ENCODE assay signal across 19 cellular contexts in the genomic region with DNA sequence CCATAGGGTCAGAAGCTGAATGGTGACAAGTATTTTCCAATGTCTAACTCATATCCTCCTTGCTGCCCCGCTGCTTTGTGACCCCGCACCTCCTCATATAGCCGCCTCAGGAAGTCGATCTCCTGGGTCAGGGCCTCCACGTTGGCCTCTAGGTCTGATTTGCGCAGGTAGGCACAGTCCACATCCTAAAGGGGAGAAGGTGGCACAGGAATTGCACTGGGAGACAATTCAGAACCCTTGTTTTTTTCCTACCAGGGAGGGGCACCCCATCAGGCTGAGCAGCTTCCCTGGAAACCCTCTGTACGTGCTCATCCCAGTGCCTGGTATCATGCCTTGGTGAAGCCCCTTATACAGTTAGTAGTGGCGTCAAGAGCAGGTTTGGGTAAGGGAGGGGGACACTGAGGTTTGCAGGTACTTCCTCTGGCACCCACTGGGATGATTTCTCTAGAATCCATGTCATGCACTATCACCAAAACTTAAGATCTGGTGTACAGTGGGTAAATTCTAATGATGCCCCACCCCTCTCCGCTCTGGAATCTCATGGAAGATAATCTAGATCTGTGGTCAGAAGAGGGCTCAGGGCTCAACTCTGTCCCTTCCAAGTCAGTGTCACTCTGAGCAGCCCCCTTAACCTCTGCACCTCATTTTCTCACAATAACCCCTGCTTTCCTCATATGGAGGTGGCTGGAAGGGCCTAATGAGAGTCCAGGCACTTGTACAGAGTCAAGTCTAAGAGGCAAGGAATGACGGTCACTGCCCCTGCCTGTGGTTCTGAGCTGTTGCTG. TPM values are rescaled to one million over a fixed set of nuclear protein-coding genes. Genes with fewer than 3 reads are reported as not detected.
DNase-seq lines count a peak whose midpoint lies in the region; TF ChIP-seq lines count a peak whose summit lies in the region.
"Had no signal": no experiment of that assay in that cellular context is flagged by ENCODE, and none has a peak within 500 bp of the region (broad histone marks: within the 10 kb centered on the region; RNA-seq: fewer than 3 reads in every experiment).

No MANE protein-coding gene starts in this region.

- peaks cover 91% of the 10 kb centered on the region for H3K36me3 Mint-ChIP-seq in Calu3 (ENCODE audit: insufficient read depth, unreplicated experiment)

- BruUV-seq in Calu3 (replicated peaks; lab: Mats Ljungman, UMichigan): no TSS peak
- no TSS peak for BruUV-seq in mammary epithelial cell (replicated peaks; lab: Mats Ljungman, UMichigan)

- no peak overlapping the region for H3K27ac ChIP-seq in mammary epithelial cell (ENCODE audit: insufficient read depth, low read depth, low read length)
- H3K27ac ChIP-seq: C4-2B, GM23248, SK-N-MC had no signal

- peaks cover 22% of the 10 kb centered on the region for H3K4me1 Mint-ChIP-seq in Calu3 (ENCODE audit: low read depth, unreplicated experiment)

- no peak overlapping the region for H2AFZ ChIP-seq in mammary epithelial cell (ENCODE audit: low read depth, low read length)
- H2AFZ ChIP-seq: GM23248 had no signal

- CTCF ChIA-PET in Calu3 (lab: Charles Lee) (interaction anchor here (0.7 to 1.4 kb wide), 2 partner anchors 17 to 74 kb away, joined by 3 read pairs; no protein-coding TSS in a partner anchor), mammary epithelial cell (lab: Charles Lee; ENCODE audit: low non-redundant PET) (no interaction called here)

- H3K4me2 ChIP-seq in mammary epithelial cell (ENCODE audit: insufficient read depth, low read depth, low read length): no peak overlapping the region

- TF ChIP-seq CTCF in Calu3 (IDR thresholded peaks at IDR 0.05; ENCODE audit: unreplicated experiment) (no peak), mammary epithelial cell (conservative IDR thresholded peaks at IDR 0.05 in 1 of 2, IDR thresholded peaks at IDR 0.05 in 1 of 2; ENCODE audit: extremely low read depth in 1 of 2, insufficient read depth in 1 of 2, low read depth in 1 of 2, low read length in 2 of 2) (no peak)

- in situ Hi-C loops in mammary epithelial cell (cut with MboI; ENCODE audit: low sequenced_read_pairs in 2 of 2): loop anchor here in 1 of 2 donors (5.0 kb wide), 1 partner anchor 73 kb away; no protein-coding TSS in a partner anchor

- intact Hi-C loops in Calu3 (cut with micrococcal nuclease; ENCODE audit: unreplicated experiment): no loop called here
- intact Hi-C loops in mammary epithelial cell (cut with micrococcal nuclease): no loop called here
- intact Hi-C loops in posterior vena cava (cut with DNase I): no loop called here

- H3K79me2 ChIP-seq in mammary epithelial cell (ENCODE audit: insufficient read depth, low read length): no peaks in the 10 kb centered on the region

- no peaks in the 10 kb centered on the region for H3K4me1 ChIP-seq in mammary epithelial cell (ENCODE audit: insufficient read depth, low read length)

- no peaks in the 10 kb centered on the region for H3K9me3 Mint-ChIP-seq in Calu3 (ENCODE audit: low read depth, unreplicated experiment)

- 91% methylated on average over 9 of the region's 10 CpGs for WGBS in mammary epithelial cell (ENCODE audit: low coverage, missing lambda C conversion rate)

- peak overlapping the region; percentile 96 for H3K27ac Mint-ChIP-seq in Calu3 (ENCODE audit: unreplicated experiment)

- H3K9ac ChIP-seq in mammary epithelial cell (ENCODE audit: insufficient read depth, low read length): no peak overlapping the region
- H3K9ac ChIP-seq: GM23248 had no signal

- dilution Hi-C loops in mammary epithelial cell (cut with HindIII; ENCODE audit: low sequenced_read_pairs): no loop called here

- H3K36me3 ChIP-seq in H7 (replicated peaks; ENCODE audit: control insufficient read depth, insufficient read depth, low read length) (no peaks in the 10 kb centered on the region), mammary epithelial cell (ENCODE audit: insufficient read depth, low read length) (peaks cover 2% of the 10 kb centered on the region), MG63 (peaks cover 24% of the 10 kb centered on the region)

- H3K9me3 ChIP-seq in mammary epithelial cell (replicated peaks; ENCODE audit: insufficient read depth, low read length): no peaks in the 10 kb centered on the region
- no peaks in the 10 kb centered on the region for H3K9me3 ChIP-seq in MG63

- peaks cover 12% of the 10 kb centered on the region for H3K27me3 Mint-ChIP-seq in Calu3 (ENCODE audit: unreplicated experiment)

- DNase-seq in Calu3: peak; percentile 12
- peak; percentile 19 for DNase-seq in H7
- peak; percentile 57 for DNase-seq in mammary epithelial cell
- peak; percentile 38 for DNase-seq in posterior vena cava (ENCODE audit: low spot score)
- DNase-seq in hepatic stellate cell (ENCODE audit: low spot score): no peak
- no peak for DNase-seq in A172 (ENCODE audit: low spot score)
- DNase-seq in MG63: no peak
- DNase-seq: AML-193, DMS79 treated with DMSO at 0.1 percent for 48 hours, GM23248, HCEC 1CT, IMR-90, NCI-H1048, NCI-H1436 treated with DMSO at 0.1 percent for 48 hours, NCI-H2029, NCI-H526, Right ventricle myocardium superior had no signal

- H3K4me3 ChIP-seq in H7 (ENCODE audit: insufficient read depth, low read depth, low read length) (no peak overlapping the region), mammary epithelial cell (replicated peaks in 1 of 3; ENCODE audit: insufficient read depth in 1 of 3, low read depth in 2 of 3, low read length in 3 of 3) (no peak overlapping the region), MG63 (no peak overlapping the region)
- H3K4me3 ChIP-seq: GM23248, SK-N-MC had no signal

- peaks cover 36% of the 10 kb centered on the region for H3K27me3 ChIP-seq in H7 (ENCODE audit: control insufficient read depth, insufficient read depth, low read length)
- H3K27me3 ChIP-seq in mammary epithelial cell (ENCODE audit: insufficient read depth, low read length): no peaks in the 10 kb centered on the region
- H3K27me3 ChIP-seq in MG63: no peaks in the 10 kb centered on the region

- no peak overlapping the region for H3K4me3 Mint-ChIP-seq in Calu3 (ENCODE audit: low read depth, unreplicated experiment)

- peaks cover 5% of the 10 kb centered on the region for H4K20me1 ChIP-seq in mammary epithelial cell (ENCODE audit: insufficient read depth, low read length)

RNA-seq across cellular contexts. Expression of a gene that starts 20.1 kb away (rescaled TPM):
- total RNA-seq in Calu3 (2022) (2.6 and 3.6 TPM in 2 replicates), mammary epithelial cell (10 to 100 TPM in 1 of 2 donors, 1 to 10 TPM in 1; 6.3 to 34.9 TPM), posterior vena cava (not detected)
- not detected in 2 replicates for total RNA-seq in H7 (2014; rRNA removed; shearing (Covaris generic))
- 8.6 TPM for polyA plus RNA-seq in mammary epithelial cell
- 0.72 TPM for polyA minus RNA-seq in mammary epithelial cell
- 1.5 and 1.6 TPM in 2 replicates for total RNA-seq in A172 (2014; rRNA removed; shearing (Covaris generic))
- total RNA-seq in MG63 (2014; rRNA removed; shearing (Covaris generic); ENCODE audit: low replicate concordance): 13.3 and 13.6 TPM in 2 replicates
- total RNA-seq: IMR-90, Right ventricle myocardium superior had no signal
- polyA plus RNA-seq: IMR-90 had no signal

RNA-seq across cellular contexts. Expression of a gene that starts 21.3 kb away (rescaled TPM):
- 2,370 and 2,828 TPM in 2 replicates for total RNA-seq in Calu3 (2022)
- total RNA-seq in H7 (2014; rRNA removed; shearing (Covaris generic)): 0.80 and 1.1 TPM in 2 replicates
- total RNA-seq in mammary epithelial cell: 1,000 to 10,000 TPM; 2,215 to 3,387 TPM
- 3,281 TPM for polyA plus RNA-seq in mammary epithelial cell
- polyA minus RNA-seq in mammary epithelial cell: 4,390 TPM
- total RNA-seq in posterior vena cava: 1 to 10 TPM; 4.1 to 6.8 TPM
- 13.8 and 16.1 TPM in 2 replicates for total RNA-seq in A172 (2014; rRNA removed; shearing (Covaris generic))
- total RNA-seq in MG63 (2014; rRNA removed; shearing (Covaris generic); ENCODE audit: low replicate concordance): 163 and 302 TPM in 2 replicates

RNA-seq across cellular contexts. Expression of a gene that starts 37.0 kb away (rescaled TPM):
- total RNA-seq in Calu3 (2022) (0.28 and 0.61 TPM in 2 replicates), mammary epithelial cell (100 to 1,000 TPM; 176 to 903 TPM), posterior vena cava (not detected)
- total RNA-seq in H7 (2014; rRNA removed; shearing (Covaris generic)): not detected in 2 replicates
- 90.5 TPM for polyA plus RNA-seq in mammary epithelial cell
- polyA minus RNA-seq in mammary epithelial cell: 21.9 TPM
- total RNA-seq in A172 (2014; rRNA removed; shearing (Covaris generic)): 59.0 and 66.4 TPM in 2 replicates
- total RNA-seq in MG63 (2014; rRNA removed; shearing (Covaris generic); ENCODE audit: low replicate concordance): 2.2 and 3.8 TPM in 2 replicates
- total RNA-seq: Right ventricle myocardium superior had no signal

Comparison
In these comparisons a context has a peak if more than half of its experiments do, and no peak if none do; other contexts are left out.
1. DNase-seq: peak in Calu3 (single experiment), H7 (single experiment), mammary epithelial cell (single experiment) and posterior vena cava (single experiment); none in hepatic stellate cell (single experiment), A172 (single experiment) and MG63 (single experiment).
2. RNA of a gene that starts 37.0 kb away (total RNA-seq): 176 to 903 TPM in mammary epithelial cell and 59.0 to 66.4 TPM in A172; 2.2 to 3.8 TPM in MG63, 0.28 to 0.61 TPM in Calu3, not detected in H7 and not detected in posterior vena cava; every median in the first group is over 10 times any median in the second.